8 cellular contexts compared by ENCODE assay signal in genomic region chr6:42564496-42564890, GRCh38. TPM values are rescaled to one million over a fixed set of nuclear protein-coding genes. Genes with fewer than 3 reads are reported as not detected.
DNase-seq lines count a peak whose midpoint lies in the region; TF ChIP-seq lines count a peak whose summit lies in the region.

No MANE protein-coding gene starts in this region.

- peak overlapping the region; percentile 96 for H2AFZ ChIP-seq in neural cell (ENCODE audit: low read depth, low read length)

- H3K9me3 ChIP-seq in effector memory CD4-positive, alpha-beta T cell (ENCODE audit: control insufficient read depth, low read length) = no peaks in the 10 kb centered on the region
- no peaks in the 10 kb centered on the region for H3K9me3 ChIP-seq in neural cell (ENCODE audit: low read length)

- DNase-seq in AG04449 (ENCODE audit: low read depth, low spot score) = no peak
- DNase-seq in GM20000 (ENCODE audit: low spot score) = peak; percentile 29
- peak; percentile 62 for DNase-seq in NCI-H748 (lab: John Stamatoyannopoulos, UW; ENCODE audit: unreplicated experiment)
- no peak for DNase-seq in effector memory CD4-positive, alpha-beta T cell
- no peak for DNase-seq in NCI-H187 (lab: John Stamatoyannopoulos, UW)
- DNase-seq in NCI-H1694 (lab: John Stamatoyannopoulos, UW) = no peak
- no peak for DNase-seq in NCI-H187 treated with DMSO at 0.1 percent for 48 hours (lab: John Stamatoyannopoulos, UW)

- peaks cover 10% of the 10 kb centered on the region for H3F3A ChIP-seq in neural cell (ENCODE audit: insufficient read depth, low read length, poor library complexity, severe bottlenecking)

- H3K36me3 ChIP-seq in effector memory CD4-positive, alpha-beta T cell (ENCODE audit: control insufficient read depth, insufficient read depth, low read length) = no peaks in the 10 kb centered on the region
- H3K36me3 ChIP-seq in neural cell (ENCODE audit: insufficient read depth, low read length) = no peaks in the 10 kb centered on the region

- TF ChIP-seq CTCF in AG04449 (IDR thresholded peaks at IDR 0.05; ENCODE audit: insufficient read depth, low read length, missing control alignments) (no peak), GM20000 (IDR thresholded peaks at IDR 0.05; ENCODE audit: extremely low read depth, missing control alignments) (no peak), neural cell (IDR thresholded peaks at IDR 0.05; ENCODE audit: poor library complexity, severe bottlenecking) (no peak)

- H3K4me1 ChIP-seq in effector memory CD4-positive, alpha-beta T cell (ENCODE audit: control insufficient read depth, insufficient read depth, low read length, poor library complexity, severe bottlenecking) = peaks cover 8% of the 10 kb centered on the region

- H3K4me3 ChIP-seq in AG04449 (ENCODE audit: low read depth, low read length) (peak overlapping the region; percentile 97), neural cell (ENCODE audit: low read length) (peak overlapping the region; percentile 99)
- peak overlapping the region; percentile 96 for H3K4me3 ChIP-seq in effector memory CD4-positive, alpha-beta T cell (ENCODE audit: insufficient read depth, low read depth, low read length, poor library complexity, severe bottlenecking)

- POLR2A ChIA-PET in AG04449 (lab: Yijun Ruan, JAX) = interaction anchor here (0.5 to 1.7 kb wide), 6 partner anchors 111 to 422 kb away, joined by 3 to 4 read pairs (median 3); partner anchors contain the start of genes BICRAL, C6orf132 and RPL7L1

- CTCF ChIA-PET in AG04449 (lab: Yijun Ruan, JAX) = interaction anchor here (1.0 to 13.6 kb wide), 11 partner anchors 8 to 350 kb away, joined by 3 to 171 read pairs (median 5); partner anchors contain the start of gene MRPS10

- no peak for TF ChIP-seq RAD21 in neural cell (conservative IDR thresholded peaks at IDR 0.05)

- H3K4me2 ChIP-seq in neural cell (ENCODE audit: low read length) = peak overlapping the region; percentile 96

- TF ChIP-seq EP300 in neural cell (conservative IDR thresholded peaks at IDR 0.05; ENCODE audit: poor library complexity, severe bottlenecking) = no peak

- peak overlapping the region; percentile 97 for H3K9ac ChIP-seq in neural cell (ENCODE audit: low read length)

- H4K20me1 ChIP-seq in neural cell (ENCODE audit: insufficient read depth) = no peaks in the 10 kb centered on the region

- no peaks in the 10 kb centered on the region for H3K9me2 ChIP-seq in neural cell (ENCODE audit: insufficient read depth, low read length)

- peak overlapping the region; percentile 95 for H3K27ac ChIP-seq in effector memory CD4-positive, alpha-beta T cell (ENCODE audit: insufficient read depth, low read length, poor library complexity, severe bottlenecking)
- peak overlapping the region; percentile 95 for H3K27ac ChIP-seq in neural cell (ENCODE audit: low read length)

- H3K27me3 ChIP-seq in effector memory CD4-positive, alpha-beta T cell (replicated peaks; ENCODE audit: control insufficient read depth, insufficient read depth, low read length, poor library complexity, severe bottlenecking) = no peaks in the 10 kb centered on the region
- no peaks in the 10 kb centered on the region for H3K27me3 ChIP-seq in neural cell (ENCODE audit: insufficient read depth, low read depth, low read length)

- peaks cover 43% of the 10 kb centered on the region for H3K79me2 ChIP-seq in neural cell (replicated peaks; ENCODE audit: insufficient read depth, low read length)

TF ChIP-seq in neural cell, 6 proteins besides CTCF, POLR2A, EP300 and RAD21:
- no peak for TF ChIP-seq MXI1 (conservative IDR thresholded peaks at IDR 0.05; ENCODE audit: poor library complexity, severe bottlenecking)
- TF ChIP-seq EZH2 (IDR thresholded peaks at IDR 0.05; ENCODE audit: borderline replicate concordance, insufficient read depth, low read length, poor library complexity, severe bottlenecking) = no peak
- no peak for TF ChIP-seq TAF1 (IDR thresholded peaks at IDR 0.05; ENCODE audit: low read depth)
- TF ChIP-seq SMC3 (conservative IDR thresholded peaks at IDR 0.05; ENCODE audit: poor library complexity) = no peak
- TF ChIP-seq POLR2AphosphoS5 (IDR thresholded peaks at IDR 0.05) = no peak
- no peak for TF ChIP-seq REST (IDR thresholded peaks at IDR 0.05; ENCODE audit: borderline replicate concordance)
TF ChIP-seq in neural cell: peak in this region for 0.

RNA-seq across cellular contexts. Expression of gene UBR2, which starts 0.7 kb away (rescaled TPM):
- 24.4 and 25.5 TPM in 2 replicates for polyA plus RNA-seq in neural cell
- 37.5 and 44.9 TPM in 2 replicates for polyA minus RNA-seq in neural cell

Comparison
In these comparisons a context has a peak if more than half of its experiments do, and no peak if none do; other contexts are left out.
1. DNase-seq: peak in GM20000 (single experiment) and NCI-H748 (single experiment); none in AG04449 (single experiment), effector memory CD4-positive, alpha-beta T cell (0 of 3), NCI-H187 (0 of 2), NCI-H1694 (single experiment) and NCI-H187 treated with DMSO at 0.1 percent for 48 hours (single experiment).
2. Peak in every context shown above with its lines, with median percentiles within 50 percentile points of each other: H3K4me3 ChIP-seq.